ENCODE assay signal across 32 cellular contexts in the genomic region with DNA sequence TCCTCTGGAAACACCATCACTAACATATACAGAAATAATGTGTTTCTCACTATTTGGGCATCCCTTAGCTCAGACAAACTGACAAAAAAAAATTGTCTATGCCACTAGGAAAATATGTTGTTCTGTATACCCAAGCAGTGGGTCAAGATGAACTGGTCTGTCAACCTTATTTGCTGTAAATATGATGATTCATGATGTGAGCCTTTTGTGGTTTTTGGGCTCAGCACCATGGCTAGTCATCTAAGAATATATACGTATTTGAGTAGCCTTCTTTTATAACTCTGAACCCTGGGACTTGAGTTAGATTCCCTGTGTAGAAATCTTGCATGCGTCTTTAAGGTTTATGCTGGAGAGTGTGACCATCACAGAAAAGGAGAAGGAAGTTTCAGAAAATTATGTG.
"Had no signal": no experiment of that assay in that cellular context is flagged by ENCODE, and none has a peak within 500 bp of the region (broad histone marks: within the 10 kb centered on the region; RNA-seq: fewer than 3 reads in every experiment).

No MANE protein-coding gene starts in this region.

- H3K4me3 ChIP-seq: adrenal gland, body of pancreas, cardiac muscle cell, colonic mucosa, esophagus muscularis mucosa had no signal

- DNase-seq: activated CD4-positive, alpha-beta memory T cell treated with anti-CD3 and anti-CD28 coated beads for 36 hours; activated CD4-positive, alpha-beta T cell treated with anti-CD3 and anti-CD28 coated beads for 36 hours; activated CD4-positive, alpha-beta T cell treated with anti-CD3 and anti-CD28 coated beads, Interleukin-2, amount 10 ng/mL, durations not matched to agents 24 days and 14 days; activated CD4-positive, CD25-positive, alpha-beta regulatory T cell; activated CD4-positive, CD25-positive, alpha-beta regulatory T cell treated with anti-CD3 and anti-CD28 coated beads, Interleukin-2, amount 50 U/mL, for 72 hours; activated CD8-positive, alpha-beta memory T cell treated with anti-CD3 and anti-CD28 coated beads, Interleukin-2, amount 10 ng/mL, durations not matched to agents 7 days and 5 days; activated CD8-positive, alpha-beta memory T cell treated with anti-CD3 and anti-CD28 coated beads, Interleukin-2, amount 50 U/mL, for 4 hours; activated CD8-positive, alpha-beta T cell treated with anti-CD3 and anti-CD28 coated beads, Interleukin-2, amount 10 ng/mL, durations not matched to agents 7 days and 5 days; activated gamma-delta T cell; activated naive CD4-positive, alpha-beta T cell treated with anti-CD3 and anti-CD28 coated beads, Interleukin-2, amount 50 U/mL, for 16 hours; activated naive CD4-positive, alpha-beta T cell treated with Interleukin-2 at 50 U/mL for 16 hours; activated naive CD8-positive, alpha-beta T cell treated with anti-CD3 and anti-CD28 coated beads for 36 hours; activated naive CD8-positive, alpha-beta T cell treated with anti-CD3 and anti-CD28 coated beads, Interleukin-2, amount 50 U/mL, for 24 hours; activated T-cell treated with anti-CD3 and anti-CD28 coated beads, Interleukin-2, amount 50 U/mL, for 1 hour; activated T-cell treated with anti-CD3 and anti-CD28 coated beads, Interleukin-2, amount 50 U/mL, for 48 hours; adrenal gland; amygdala; aorta; body of pancreas; central memory CD4-positive, alpha-beta T cell; cerebellar nuclear complex; colonic mucosa; effector CD8-positive, alpha-beta T cell; erythroblast; head of caudate nucleus; hippocampal formation; T-helper 2 cell had no signal

- H3K36me3 ChIP-seq: adrenal gland, cardiac muscle cell, colonic mucosa, esophagus muscularis mucosa had no signal

- H3K4me1 Mint-ChIP-seq: activated CD4-positive, alpha-beta T cell treated with anti-CD3 and anti-CD28 coated beads, Interleukin-2, amount 10 ng/mL, durations not matched to agents 24 days and 14 days had no signal

- H3K27me3 ChIP-seq: adrenal gland, body of pancreas, cardiac muscle cell, colonic mucosa, esophagus muscularis mucosa had no signal

- FAIRE-seq: endometrium, endothelial cell of umbilical vein, frontal cortex had no signal

- ATAC-seq: activated CD4-positive, alpha-beta T cell treated with anti-CD3 and anti-CD28 coated beads for 36 hours; activated CD8-positive, alpha-beta memory T cell treated with anti-CD3 and anti-CD28 coated beads, Interleukin-2, amount 10 ng/mL, durations not matched to agents 7 days and 5 days; activated CD8-positive, alpha-beta T cell treated with anti-CD3 and anti-CD28 coated beads, Interleukin-2, amount 10 ng/mL, durations not matched to agents 7 days and 5 days; activated naive CD8-positive, alpha-beta T cell treated with anti-CD3 and anti-CD28 coated beads, Interleukin-2, amount 50 U/mL, for 24 hours; body of pancreas had no signal

- H3K4me3 Mint-ChIP-seq: activated CD4-positive, alpha-beta memory T cell treated with anti-CD3 and anti-CD28 coated beads for 36 hours; activated CD4-positive, alpha-beta T cell treated with anti-CD3 and anti-CD28 coated beads for 36 hours; activated CD4-positive, alpha-beta T cell treated with anti-CD3 and anti-CD28 coated beads, Interleukin-2, amount 10 ng/mL, durations not matched to agents 24 days and 14 days; activated CD8-positive, alpha-beta memory T cell treated with anti-CD3 and anti-CD28 coated beads, Interleukin-2, amount 10 ng/mL, durations not matched to agents 7 days and 5 days; activated CD8-positive, alpha-beta T cell treated with anti-CD3 and anti-CD28 coated beads, Interleukin-2, amount 10 ng/mL, durations not matched to agents 7 days and 5 days; activated naive CD8-positive, alpha-beta T cell treated with anti-CD3 and anti-CD28 coated beads for 36 hours; activated naive CD8-positive, alpha-beta T cell treated with anti-CD3 and anti-CD28 coated beads, Interleukin-2, amount 50 U/mL, for 24 hours had no signal

- H3K27me3 Mint-ChIP-seq: activated CD4-positive, alpha-beta memory T cell treated with anti-CD3 and anti-CD28 coated beads for 36 hours; activated CD4-positive, alpha-beta T cell treated with anti-CD3 and anti-CD28 coated beads for 36 hours; activated CD4-positive, alpha-beta T cell treated with anti-CD3 and anti-CD28 coated beads, Interleukin-2, amount 10 ng/mL, durations not matched to agents 24 days and 14 days; activated CD8-positive, alpha-beta memory T cell treated with anti-CD3 and anti-CD28 coated beads, Interleukin-2, amount 10 ng/mL, durations not matched to agents 7 days and 5 days; activated naive CD8-positive, alpha-beta T cell treated with anti-CD3 and anti-CD28 coated beads for 36 hours; activated naive CD8-positive, alpha-beta T cell treated with anti-CD3 and anti-CD28 coated beads, Interleukin-2, amount 50 U/mL, for 24 hours had no signal

- H3K36me3 Mint-ChIP-seq: activated CD4-positive, alpha-beta memory T cell treated with anti-CD3 and anti-CD28 coated beads for 36 hours had no signal

- H3K27ac Mint-ChIP-seq: activated CD4-positive, alpha-beta memory T cell treated with anti-CD3 and anti-CD28 coated beads for 36 hours; activated CD4-positive, alpha-beta T cell treated with anti-CD3 and anti-CD28 coated beads for 36 hours; activated CD4-positive, alpha-beta T cell treated with anti-CD3 and anti-CD28 coated beads, Interleukin-2, amount 10 ng/mL, durations not matched to agents 24 days and 14 days; activated CD8-positive, alpha-beta memory T cell treated with anti-CD3 and anti-CD28 coated beads, Interleukin-2, amount 10 ng/mL, durations not matched to agents 7 days and 5 days; activated CD8-positive, alpha-beta T cell treated with anti-CD3 and anti-CD28 coated beads, Interleukin-2, amount 10 ng/mL, durations not matched to agents 7 days and 5 days; activated naive CD8-positive, alpha-beta T cell treated with anti-CD3 and anti-CD28 coated beads for 36 hours; activated naive CD8-positive, alpha-beta T cell treated with anti-CD3 and anti-CD28 coated beads, Interleukin-2, amount 50 U/mL, for 24 hours had no signal
